In the genomic region with DNA sequence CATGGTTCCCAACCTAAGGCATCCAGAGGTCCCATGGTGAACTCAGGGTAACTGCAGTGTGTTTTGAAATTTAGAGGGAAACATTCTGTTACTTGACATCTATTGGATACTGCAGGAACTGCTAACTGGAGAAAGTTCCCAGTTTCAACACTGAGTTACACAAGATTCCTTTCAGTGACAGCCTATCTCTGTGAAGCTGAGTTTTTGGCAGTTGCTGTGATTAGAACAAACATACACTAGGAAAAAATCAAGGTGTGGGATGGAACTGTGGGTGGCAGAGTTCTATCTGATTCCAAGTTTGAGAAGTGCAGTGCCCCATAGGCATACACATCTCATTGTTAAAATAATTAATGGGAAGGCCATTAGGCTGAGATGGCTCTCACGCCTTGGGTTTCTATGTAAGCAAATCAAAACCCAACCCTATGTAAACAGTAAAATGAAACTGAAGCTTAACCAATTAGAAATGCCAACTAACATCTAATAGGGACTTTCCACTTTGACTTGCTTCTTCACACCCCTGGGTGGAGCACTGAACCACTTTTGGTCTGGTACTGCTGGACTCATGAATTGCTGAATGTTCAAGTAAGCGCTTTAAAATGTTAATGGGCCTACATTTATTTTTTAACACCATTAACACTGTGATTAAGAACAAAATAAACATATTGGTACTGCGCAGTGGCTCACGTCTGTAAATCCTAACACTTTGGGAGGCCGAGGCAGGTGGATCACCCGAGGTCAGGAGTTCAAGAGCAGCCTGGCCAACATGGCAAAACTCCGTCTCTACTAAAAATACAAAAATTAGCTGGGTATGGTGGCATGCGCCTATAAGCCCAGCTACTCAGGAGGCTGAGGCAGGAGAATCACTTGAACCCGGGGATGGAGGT, we compare ENCODE assay signal across 9 cellular contexts. TPM values are rescaled to one million over a fixed set of nuclear protein-coding genes. Genes with fewer than 3 reads are reported as not detected.
DNase-seq lines count a peak whose midpoint lies in the region; TF ChIP-seq lines count a peak whose summit lies in the region.
"Had no signal": no experiment of that assay in that cellular context is flagged by ENCODE, and none has a peak within 500 bp of the region (broad histone marks: within the 10 kb centered on the region; RNA-seq: fewer than 3 reads in every experiment).

No MANE protein-coding gene starts in this region.

- no peaks in the 10 kb centered on the region for H3K4me1 Mint-ChIP-seq in osteocyte (ENCODE audit: unreplicated experiment)

- H3K9me3 ChIP-seq in HEK293 (ENCODE audit: control insufficient read depth, insufficient read depth, low read depth, low read length), result no peaks in the 10 kb centered on the region
- H3K9me3 ChIP-seq in duodenal mucosa (ENCODE audit: control insufficient read depth in 1 of 2, low read length in 2 of 2), result no peaks in the 10 kb centered on the region

- CTCF ChIA-PET in HEK293 (lab: Yijun Ruan, JAX), result interaction anchor here (0.8 to 1.3 kb wide), 2 partner anchors 147 to 154 kb away, joined by 3 read pairs; no protein-coding TSS in a partner anchor

- H3K36me3 Mint-ChIP-seq in osteocyte (ENCODE audit: unreplicated experiment), result no peaks in the 10 kb centered on the region

- no peaks in the 10 kb centered on the region for H3K9me3 Mint-ChIP-seq in osteocyte (ENCODE audit: unreplicated experiment)

- H3K4me3 ChIP-seq in HEK293 (ENCODE audit: low read depth, low read length) (no peak overlapping the region), duodenal mucosa (ENCODE audit: low read depth in 1 of 2, low read length in 2 of 2) (no peak overlapping the region)
- H3K4me3 ChIP-seq: BLaER1 treated with 17β-estradiol and CSF1 and Interleukin-3, amounts not matched to agents 10 nM and 100 nM had no signal

- H3K4me1 ChIP-seq in HEK293 (ENCODE audit: control insufficient read depth, insufficient read depth, low read length) (peaks cover 5% of the 10 kb centered on the region; the same call in 1 of the 2 replicates), duodenal mucosa (ENCODE audit: control insufficient read depth in 1 of 2, insufficient read depth in 2 of 2, low read length in 2 of 2) (peaks cover 41 to 51% of the 10 kb centered on the region in 2 donors)
- H3K4me1 ChIP-seq: BLaER1 treated with 17β-estradiol and CSF1 and Interleukin-3, amounts not matched to agents 10 nM and 100 nM had no signal

- H3K27ac ChIP-seq in HEK293 (ENCODE audit: extremely low read depth, low read depth, low read length) (no peak overlapping the region), duodenal mucosa (ENCODE audit: low read depth, low read length) (peak overlapping the region; percentile 13)
- H3K27ac ChIP-seq: BLaER1 treated with 17β-estradiol and CSF1 and Interleukin-3, amounts not matched to agents 10 nM and 100 nM had no signal

- POLR2A ChIA-PET in HEK293 (lab: Yijun Ruan, JAX), result interaction anchor here (0.6 kb wide), 1 partner anchor 98 kb away, joined by 3 read pairs; no protein-coding TSS in a partner anchor

- no peaks in the 10 kb centered on the region for H3K27me3 Mint-ChIP-seq in osteocyte (ENCODE audit: unreplicated experiment)

- DNase-seq in NK-92 treated with Interleukin-12 subunit alpha and Interleukin-12 subunit beta, amount 100 ng/mL, for 24 hours (lab: John Stamatoyannopoulos, UW), result peak; percentile 17
- no peak for DNase-seq in NK-92 (lab: John Stamatoyannopoulos, UW; ENCODE audit: unreplicated experiment)
- peak in 2 of 3 experiments; percentile 59 to 92 for DNase-seq in NCI-H1417 (lab: John Stamatoyannopoulos, UW)
- DNase-seq in osteocyte (ENCODE audit: extremely low spot score, unreplicated experiment), result no peak
- DNase-seq in NOMO-1 treated with dmso at 0.1 percent for 144 hours (lab: John Stamatoyannopoulos, UW; ENCODE audit: unreplicated experiment), result no peak
- DNase-seq in stimulated activated naive CD4-positive, alpha-beta T cell treated with Interleukin-2 at 50 U/mL for 16 hours (lab: John Stamatoyannopoulos, UW), result no peak

- H3K9ac ChIP-seq in duodenal mucosa (ENCODE audit: low read depth in 1 of 2, low read length in 2 of 2), result no peak overlapping the region
- H3K9ac ChIP-seq: BLaER1 treated with 17β-estradiol and CSF1 and Interleukin-3, amounts not matched to agents 10 nM and 100 nM had no signal

- H3K4me3 Mint-ChIP-seq in osteocyte (ENCODE audit: unreplicated experiment), result no peak overlapping the region

- TF ChIP-seq CTCF in HEK293 (tag by site-specific recombination; IDR thresholded peaks at IDR 0.05), result no peak
- TF ChIP-seq CTCF in osteocyte (IDR thresholded peaks at IDR 0.05), result peak; percentile 23

- no peak overlapping the region for H3K27ac Mint-ChIP-seq in osteocyte (ENCODE audit: unreplicated experiment)

- H3K27me3 ChIP-seq in duodenal mucosa (ENCODE audit: control insufficient read depth in 1 of 2, insufficient read depth in 2 of 2, low read length in 2 of 2), result no peaks in the 10 kb centered on the region
- H3K27me3 ChIP-seq: BLaER1 treated with 17β-estradiol and CSF1 and Interleukin-3, amounts not matched to agents 10 nM and 100 nM had no signal

- H3K36me3 ChIP-seq in HEK293 (ENCODE audit: control insufficient read depth in 2 of 2, insufficient read depth in 1 of 2, low read length in 2 of 2) (no peaks in the 10 kb centered on the region), duodenal mucosa (ENCODE audit: control insufficient read depth in 1 of 2, insufficient read depth in 2 of 2, low read length in 2 of 2) (no peaks in the 10 kb centered on the region)

TF ChIP-seq in HEK293, 187 proteins besides CTCF, POLR2A, EP300 and RAD21:
- TF ChIP-seq GFI1B (tag by site-specific recombination; IDR thresholded peaks at IDR 0.05), result 0 out of 2 replicates have a peak, but pooled peaks have one; percentile 37
- TF ChIP-seq ZFHX2 (tag by site-specific recombination; conservative IDR thresholded peaks at IDR 0.05), result peak; percentile 52
- TF ChIP-seq ZNF155 (tag by site-specific recombination; IDR thresholded peaks at IDR 0.05), result no peak
- TF ChIP-seq EGR2 (tag by site-specific recombination; IDR thresholded peaks at IDR 0.05; ENCODE audit: low read depth), result peak; percentile 32; the same call in 1 of the 2 replicates
- no peak for TF ChIP-seq ZNF600 (tag by site-specific recombination; IDR thresholded peaks at IDR 0.05)
- TF ChIP-seq, protein P1, sequence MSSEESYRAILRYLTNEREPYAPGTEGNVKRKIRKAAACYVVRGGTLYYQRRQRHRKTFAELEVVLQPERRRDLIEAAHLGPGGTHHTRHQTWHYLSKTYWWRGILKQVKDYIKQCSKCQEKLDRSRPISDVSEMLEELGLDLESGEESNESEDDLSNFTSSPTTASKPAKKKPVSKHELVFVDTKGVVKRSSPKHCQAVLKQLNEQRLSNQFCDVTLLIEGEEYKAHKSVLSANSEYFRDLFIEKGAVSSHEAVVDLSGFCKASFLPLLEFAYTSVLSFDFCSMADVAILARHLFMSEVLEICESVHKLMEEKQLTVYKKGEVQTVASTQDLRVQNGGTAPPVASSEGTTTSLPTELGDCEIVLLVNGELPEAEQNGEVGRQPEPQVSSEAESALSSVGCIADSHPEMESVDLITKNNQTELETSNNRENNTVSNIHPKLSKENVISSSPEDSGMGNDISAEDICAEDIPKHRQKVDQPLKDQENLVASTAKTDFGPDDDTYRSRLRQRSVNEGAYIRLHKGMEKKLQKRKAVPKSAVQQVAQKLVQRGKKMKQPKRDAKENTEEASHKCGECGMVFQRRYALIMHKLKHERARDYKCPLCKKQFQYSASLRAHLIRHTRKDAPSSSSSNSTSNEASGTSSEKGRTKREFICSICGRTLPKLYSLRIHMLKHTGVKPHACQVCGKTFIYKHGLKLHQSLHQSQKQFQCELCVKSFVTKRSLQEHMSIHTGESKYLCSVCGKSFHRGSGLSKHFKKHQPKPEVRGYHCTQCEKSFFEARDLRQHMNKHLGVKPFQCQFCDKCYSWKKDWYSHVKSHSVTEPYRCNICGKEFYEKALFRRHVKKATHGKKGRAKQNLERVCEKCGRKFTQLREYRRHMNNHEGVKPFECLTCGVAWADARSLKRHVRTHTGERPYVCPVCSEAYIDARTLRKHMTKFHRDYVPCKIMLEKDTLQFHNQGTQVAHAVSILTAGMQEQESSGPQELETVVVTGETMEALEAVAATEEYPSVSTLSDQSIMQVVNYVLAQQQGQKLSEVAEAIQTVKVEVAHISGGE (tag by site-specific recombination; conservative IDR thresholded peaks at IDR 0.05; ENCODE audit: low read depth), result no peak
- TF ChIP-seq ZNF18 (tag by site-specific recombination; IDR thresholded peaks at IDR 0.05), result 0 out of 2 replicates have a peak, but pooled peaks have one; percentile 20
TF ChIP-seq in HEK293: peak in this region for 4.

RNA-seq across cellular contexts. Expression of gene TBC1D7, which starts 55.2 kb away (rescaled TPM):
- 15.3 and 19.9 TPM in 2 replicates for total RNA-seq in osteocyte

Comparison
In these comparisons a context has a peak if more than half of its experiments do, and no peak if none do; other contexts are left out.
1. DNase-seq: peak in NK-92 treated with Interleukin-12 subunit alpha and Interleukin-12 subunit beta, amount 100 ng/mL, for 24 hours (single experiment) and NCI-H1417 (2 of 3); none in NK-92 (single experiment), osteocyte (single experiment), NOMO-1 treated with dmso at 0.1 percent for 144 hours (single experiment) and stimulated activated naive CD4-positive, alpha-beta T cell treated with Interleukin-2 at 50 U/mL for 16 hours (single experiment).